Comparison of ENCODE assay signal across 14 cellular contexts in genomic region chr2:55105456-55105855, GRCh38. TPM values are rescaled to one million over a fixed set of nuclear protein-coding genes. Genes with fewer than 3 reads are reported as not detected.
A peak's percentile ranks its signal among the peaks of the same experiment; 100 is the strongest.
DNase-seq lines count a peak whose midpoint lies in the region; ATAC-seq and TF ChIP-seq lines count a peak whose summit lies in the region.
"Had no signal": no experiment of that assay in that cellular context is flagged by ENCODE, and none has a peak within 500 bp of the region (broad histone marks: within the 10 kb centered on the region; RNA-seq: fewer than 3 reads in every experiment).

No MANE protein-coding gene starts in this region.

- H3K4me2 ChIP-seq in IMR-90 (ENCODE audit: low read depth, low read length) (no peak overlapping the region), smooth muscle cell (no peak overlapping the region), H9 (ENCODE audit: insufficient read depth, insufficient read length, low read length) (no peak overlapping the region)

- H3F3A ChIP-seq in smooth muscle cell (ENCODE audit: low read depth) = peaks cover 31% of the 10 kb centered on the region

- no peak for ATAC-seq in IMR-90 (ENCODE audit: low read depth)
- ATAC-seq: GM12878 had no signal

- peaks cover 16 to 31% of the 10 kb centered on the region in 2 experiments; a peak in 3 of 4 replicates for H3K79me1 ChIP-seq in IMR-90 (ENCODE audit: low read depth in 1 of 2, low read length in 2 of 2)
- H3K79me1 ChIP-seq in H9 (ENCODE audit: insufficient read depth, low read depth, low read length, poor library complexity, severe bottlenecking) = no peaks in the 10 kb centered on the region

- H3K36me3 Mint-ChIP-seq in H9 (ENCODE audit: insufficient read depth in 1 of 3, low read depth in 3 of 3) = no peaks in the 10 kb centered on the region
- H3K36me3 Mint-ChIP-seq: CD4-positive, CD25-positive, alpha-beta regulatory T cell had no signal

- TF ChIP-seq CTCF in AG04450 (IDR thresholded peaks at IDR 0.05; ENCODE audit: low read depth, low read length) (no peak), IMR-90 (conservative IDR thresholded peaks at IDR 0.05; ENCODE audit: low read depth, low read length) (no peak), smooth muscle cell (IDR thresholded peaks at IDR 0.05; ENCODE audit: borderline replicate concordance, insufficient read depth, poor library complexity, severe bottlenecking) (no peak), H9 (conservative IDR thresholded peaks at IDR 0.05) (no peak), thyroid gland (IDR thresholded peaks at IDR 0.05) (no peak)

- H3K4me3 ChIP-seq in AG04450 (ENCODE audit: low read depth, low read length) = no peak overlapping the region
- H3K4me3 ChIP-seq in IMR-90 (ENCODE audit: insufficient read depth, low read depth, low read length) = no peak overlapping the region
- no peak overlapping the region for H3K4me3 ChIP-seq in smooth muscle cell
- H3K4me3 ChIP-seq in thyroid gland (replicated peaks in 1 of 3) = no peak overlapping the region
- H3K4me3 ChIP-seq: GM12878 had no signal

- H3K79me2 ChIP-seq in smooth muscle cell (ENCODE audit: low read depth) (no peaks in the 10 kb centered on the region), H9 (ENCODE audit: insufficient read depth, low read length) (no peaks in the 10 kb centered on the region)

- H4K20me1 ChIP-seq in IMR-90 (ENCODE audit: insufficient read depth, low read length) (no peaks in the 10 kb centered on the region), smooth muscle cell (ENCODE audit: low read depth) (no peaks in the 10 kb centered on the region), H9 (ENCODE audit: control insufficient read depth, insufficient read depth, insufficient read length) (no peaks in the 10 kb centered on the region)

- H2AK5ac ChIP-seq in IMR-90 (ENCODE audit: low read depth, low read length) (peak overlapping the region; percentile 70; the same call in 1 of the 2 replicates), H9 (ENCODE audit: insufficient read length, low read length) (no peak overlapping the region)

- H2AFZ ChIP-seq in IMR-90 (replicated peaks; ENCODE audit: low read length, poor library complexity) (peak overlapping the region; percentile 44), smooth muscle cell (ENCODE audit: low read depth) (no peak overlapping the region), H9 (ENCODE audit: low read length) (no peak overlapping the region)

- peak overlapping the region; percentile 57 for H2AK9ac ChIP-seq in IMR-90 (replicated peaks; ENCODE audit: low read depth, low read length, poor library complexity)

- peak overlapping the region; percentile 86 for H2BK20ac ChIP-seq in IMR-90 (ENCODE audit: low read depth, low read length)
- H2BK20ac ChIP-seq in H9 (ENCODE audit: low read depth, low read length, poor library complexity, severe bottlenecking) = no peak overlapping the region

- no peak overlapping the region for H2BK12ac ChIP-seq in H9 (ENCODE audit: insufficient read length, low read depth, low read length)

- H3K4me1 ChIP-seq in IMR-90 (ENCODE audit: control insufficient read depth, insufficient read depth, low read length) (peaks cover 24% of the 10 kb centered on the region), smooth muscle cell (ENCODE audit: low read depth) (peaks cover 28% of the 10 kb centered on the region), H9 (ENCODE audit: insufficient read depth, low read length) (no peaks in the 10 kb centered on the region), thyroid gland (peaks cover 0 to 26% of the 10 kb centered on the region in 2 donors)

- TF ChIP-seq POLR2A in IMR-90 (IDR thresholded peaks at IDR 0.05; ENCODE audit: low read depth, low read length) (no peak), thyroid gland (IDR thresholded peaks at IDR 0.05) (no peak)

- CTCF ChIA-PET in AG04450 (lab: Charles Lee) = interaction anchor here (1.9 kb wide), 1 partner anchor 70 kb away, joined by 4 read pairs; no protein-coding TSS in a partner anchor
- CTCF ChIA-PET in IMR-90 (lab: Yijun Ruan, JAX) = interaction anchor here (0.7 to 2.0 kb wide), 3 partner anchors 68 to 208 kb away, joined by 3 to 6 read pairs (median 3); no protein-coding TSS in a partner anchor

- peak overlapping the region; percentile 79 for H3K18ac ChIP-seq in IMR-90 (ENCODE audit: low read depth, low read length)
- no peak overlapping the region for H3K18ac ChIP-seq in H9 (ENCODE audit: insufficient read length, low read depth, low read length)

- H2BK5ac ChIP-seq in IMR-90 (ENCODE audit: low read depth, low read length, poor library complexity, severe bottlenecking) = peak overlapping the region; percentile 94
- H2BK5ac ChIP-seq in H9 (ENCODE audit: insufficient read length, low read length) = no peak overlapping the region

- H4K91ac ChIP-seq in IMR-90 (ENCODE audit: insufficient read depth, low read depth, low read length) (peak overlapping the region; percentile 71), H9 (ENCODE audit: insufficient read length, low read depth, low read length) (no peak overlapping the region)

- in situ Hi-C loops in IMR-90 (cut with MboI; ENCODE audit: low sequenced_read_pairs) = no loop called here

- DNase-seq in AG04450 (ENCODE audit: low read depth, low spot score) (no peak), IMR-90 (no peak), epithelial cell of prostate (ENCODE audit: low read depth, low spot score) (no peak), smooth muscle cell (lab: John Stamatoyannopoulos, UW; ENCODE audit: unreplicated experiment) (no peak), H9 (no peak), thyroid gland (no peak), UCSD-AML1 (lab: John Stamatoyannopoulos, UW; ENCODE audit: unreplicated experiment) (no peak), NCI-H1694 treated with DMSO at 0.1 percent for 48 hours (lab: John Stamatoyannopoulos, UW) (no peak)
- DNase-seq: CD4-positive, CD25-positive, alpha-beta regulatory T cell; DMS79; HFFc6; KBM-7 had no signal

- H2BK120ac ChIP-seq in IMR-90 (ENCODE audit: low read depth, low read length) = peak overlapping the region; percentile 83
- H2BK120ac ChIP-seq in H9 (ENCODE audit: low read depth, low read length, poor library complexity, severe bottlenecking) = no peak overlapping the region

- H4K5ac ChIP-seq in IMR-90 (ENCODE audit: low read depth, low read length) = peak overlapping the region; percentile 62
- no peak overlapping the region for H4K5ac ChIP-seq in H9 (ENCODE audit: insufficient read length, low read depth, low read length)

- WGBS in IMR-90 (ENCODE audit: extremely low coverage in 2 of 2, insufficient read length in 1 of 2), 2 experiments = 100% methylated on average over 1 of the region's 2 CpGs; no CpG with 5 or more reads in 1 of the 2 experiments
- 93% methylated on average over 2 of the region's 2 CpGs for WGBS in smooth muscle cell (ENCODE audit: low lambda C conversion rate)
- WGBS in H9 (ENCODE audit: extremely low coverage, insufficient read length, low lambda C conversion rate) = no CpG with 5 or more reads among the region's 2 CpGs
- 94 to 97% methylated on average over 2 of the region's 2 CpGs for WGBS in thyroid gland, 2 donors

- no peaks in the 10 kb centered on the region for H3K27me3 Mint-ChIP-seq in H9 (ENCODE audit: low read depth)
- H3K27me3 Mint-ChIP-seq: CD4-positive, CD25-positive, alpha-beta regulatory T cell had no signal

- peaks cover 6% of the 10 kb centered on the region; the same call in 1 of the 2 replicates for H3K9me1 ChIP-seq in IMR-90 (ENCODE audit: insufficient read depth, low read length)

- no peak overlapping the region for H3K4me3 Mint-ChIP-seq in H9
- H3K4me3 Mint-ChIP-seq: CD4-positive, CD25-positive, alpha-beta regulatory T cell; HFFc6 had no signal

- peak overlapping the region; percentile 94; the same call in 2 of the 3 replicates for H2BK15ac ChIP-seq in IMR-90 (ENCODE audit: low read depth, low read length)
- no peak overlapping the region for H2BK15ac ChIP-seq in H9 (ENCODE audit: low read depth, low read length)

- dilution Hi-C loops in IMR-90 (cut with HindIII; ENCODE audit: low sequenced_read_pairs, unreplicated experiment) = no loop called here

- H3K27ac ChIP-seq in AG04450 (ENCODE audit: low read depth, low read length) = peak overlapping the region; percentile 57
- peak overlapping the region; percentile 80 for H3K27ac ChIP-seq in IMR-90 (ENCODE audit: insufficient read depth, low read length)
- peak overlapping the region; percentile 4 for H3K27ac ChIP-seq in epithelial cell of prostate
- H3K27ac ChIP-seq in smooth muscle cell (ENCODE audit: low read depth) = peak overlapping the region; percentile 61
- no peak overlapping the region for H3K27ac ChIP-seq in H9 (ENCODE audit: insufficient read length, low read depth, low read length)
- no peak overlapping the region for H3K27ac ChIP-seq in thyroid gland
- H3K27ac ChIP-seq: HL-60 had no signal

- H3K9ac ChIP-seq in IMR-90 (ENCODE audit: low read depth, low read length) (no peak overlapping the region), smooth muscle cell (ENCODE audit: low read depth) (no peak overlapping the region), H9 (ENCODE audit: extremely low read depth, insufficient read length, low read length) (no peak overlapping the region)

- TF ChIP-seq RAD21 in IMR-90 (IDR thresholded peaks at IDR 0.05; ENCODE audit: low read length) = no peak

- H3K9me3 ChIP-seq in AG04450 (ENCODE audit: control insufficient read depth, insufficient read depth, low read length) (no peaks in the 10 kb centered on the region), IMR-90 (ENCODE audit: control insufficient read depth, insufficient read depth, low read length) (no peaks in the 10 kb centered on the region), smooth muscle cell (replicated peaks; ENCODE audit: low read depth) (no peaks in the 10 kb centered on the region), H9 (ENCODE audit: control insufficient read depth, low read depth, low read length) (no peaks in the 10 kb centered on the region), thyroid gland (no peaks in the 10 kb centered on the region)

- H3K27me3 ChIP-seq in AG04450 (ENCODE audit: control insufficient read depth, insufficient read depth, low read length) (no peaks in the 10 kb centered on the region), IMR-90 (ENCODE audit: control insufficient read depth, insufficient read depth, low read length) (no peaks in the 10 kb centered on the region), smooth muscle cell (ENCODE audit: low read depth) (no peaks in the 10 kb centered on the region), H9 (ENCODE audit: insufficient read depth, low read length) (no peaks in the 10 kb centered on the region), thyroid gland (no peaks in the 10 kb centered on the region)

- no peaks in the 10 kb centered on the region for H3K23me2 ChIP-seq in H9 (ENCODE audit: insufficient read length, low read depth, low read length, poor library complexity, severe bottlenecking)

- H3K36me3 ChIP-seq in IMR-90 (ENCODE audit: control insufficient read depth, insufficient read depth, low read length) (no peaks in the 10 kb centered on the region), smooth muscle cell (ENCODE audit: low read depth) (no peaks in the 10 kb centered on the region), thyroid gland (no peaks in the 10 kb centered on the region)

- POLR2A ChIA-PET in AG04450 (lab: Yijun Ruan, JAX) = interaction anchor here (0.9 to 1.0 kb wide), 3 partner anchors 55 to 56 kb away, joined by 3 to 5 read pairs (median 5); partner anchors contain the start of gene RTN4
- POLR2A ChIA-PET in IMR-90 (lab: Charles Lee; ENCODE audit: unreplicated experiment) = interaction anchor here (0.9 to 1.3 kb wide), 2 partner anchors 51 to 55 kb away, joined by 3 to 5 read pairs; partner anchors contain the start of gene RTN4

- H4K8ac ChIP-seq in IMR-90 (ENCODE audit: low read depth in 2 of 2, low read length in 2 of 2) = peak overlapping the region; percentile 30 to 64; a peak in 2 of 4 replicates
- no peak overlapping the region for H4K8ac ChIP-seq in H9 (replicated peaks; ENCODE audit: insufficient read length, low read depth, low read length)

- no peaks in the 10 kb centered on the region for H3K4me1 Mint-ChIP-seq in H9
- H3K4me1 Mint-ChIP-seq: CD4-positive, CD25-positive, alpha-beta regulatory T cell had no signal

- no TSS peak for BruUV-seq in IMR-90 (replicated peaks; lab: Mats Ljungman, UMichigan)

- no peak overlapping the region for H3K27ac Mint-ChIP-seq in H9
- H3K27ac Mint-ChIP-seq: CD4-positive, CD25-positive, alpha-beta regulatory T cell had no signal

- H3K23ac ChIP-seq in IMR-90 (ENCODE audit: low read depth, low read length) = peak overlapping the region; percentile 76
- H3K23ac ChIP-seq in H9 (ENCODE audit: insufficient read length, low read depth, low read length) = no peak overlapping the region

- no peaks in the 10 kb centered on the region for H3K9me3 Mint-ChIP-seq in H9
- H3K9me3 Mint-ChIP-seq: CD4-positive, CD25-positive, alpha-beta regulatory T cell; HFFc6 had no signal

- no peak overlapping the region for H3T11ph ChIP-seq in H9 (ENCODE audit: low read length)

- no peak overlapping the region for H3K56ac ChIP-seq in IMR-90 (ENCODE audit: extremely low read depth, insufficient read depth, low read length)
- H3K56ac ChIP-seq in H9 (ENCODE audit: insufficient read length, low read depth, low read length) = no peak overlapping the region

- H3K4ac ChIP-seq in IMR-90 (ENCODE audit: low read depth, low read length) (peak overlapping the region; percentile 79), H9 (ENCODE audit: low read depth, low read length) (no peak overlapping the region)

- H3K14ac ChIP-seq in IMR-90 (replicated peaks; ENCODE audit: low read depth, low read length) = peak overlapping the region; percentile 48
- H3K14ac ChIP-seq in H9 (ENCODE audit: insufficient read depth, low read length) = no peak overlapping the region

- intact Hi-C loops in IMR-90 (cut with micrococcal nuclease) (no loop called here), thyroid gland (cut with DNase I) (no loop called here)

RNA-seq across cellular contexts. Expression of gene RTN4, which starts 55.2 kb away (rescaled TPM):
- polyA plus RNA-seq in AG04450 (2011; rRNA removed) (652 and 668 TPM in 2 replicates), IMR-90 (2012; rRNA removed) (466 and 588 TPM in 2 replicates), smooth muscle cell (335 and 371 TPM in 2 replicates)
- polyA minus RNA-seq in AG04450 (2011; rRNA and poly(A)+ RNA removed) = 292 and 462 TPM in 2 replicates
- total RNA-seq in IMR-90 (2012; rRNA removed) (77.8 and 216 TPM in 2 replicates), smooth muscle cell (246 and 295 TPM in 2 replicates), H9 (2021) (200 and 205 TPM in 2 replicates), thyroid gland (100 to 1,000 TPM; 144 to 256 (median 180) TPM)
- 457 and 1,011 TPM in 2 replicates for polyA plus RNA-seq in IMR-90 (2012; cell fraction: cytosol; rRNA removed)
- polyA plus RNA-seq in IMR-90 (2012; cell fraction: nucleus; rRNA removed; ENCODE audit: low replicate concordance) = 258 and 509 TPM in 2 replicates

Comparison
In these comparisons a context has a peak if more than half of its experiments do, and no peak if none do; other contexts are left out.
1. H3K27ac ChIP-seq: peak in AG04450 (single experiment), IMR-90 (single experiment), epithelial cell of prostate (single experiment) and smooth muscle cell (single experiment); none in H9 (single experiment) and thyroid gland (0 of 3).